Comparison of ENCODE assay signal across 20 cellular contexts in genomic region chr10:71823356-71823755, GRCh38. TPM values are rescaled to one million over a fixed set of nuclear protein-coding genes. Genes with fewer than 3 reads are reported as not detected.
DNase-seq lines count a peak whose midpoint lies in the region; ATAC-seq and TF ChIP-seq lines count a peak whose summit lies in the region.
"Had no signal": no experiment of that assay in that cellular context is flagged by ENCODE, and none has a peak within 500 bp of the region (broad histone marks: within the 10 kb centered on the region; RNA-seq: fewer than 3 reads in every experiment).

No MANE protein-coding gene starts in this region.

- no peak for ATAC-seq in IMR-90 (ENCODE audit: low read depth)
- ATAC-seq in HG03354 (IDR thresholded peaks at IDR 0.05; ENCODE audit: poor library complexity, severe bottlenecking, unreplicated experiment): no peak

- intact Hi-C loops in CD14-positive monocyte (cut with micrococcal nuclease): no loop called here
- intact Hi-C loops in IMR-90 (cut with micrococcal nuclease): no loop called here
- intact Hi-C loops in spleen (cut with DNase I; ENCODE audit: low total_unique reads): no loop called here

- peak overlapping the region in 5 of 7 donors; percentile 33 to 81 (median 69) for H3K27ac Mint-ChIP-seq in CD14-positive monocyte
- H3K27ac Mint-ChIP-seq in endothelial cell (ENCODE audit: unreplicated experiment): peak overlapping the region; percentile 59

- no peak overlapping the region for H4K5ac ChIP-seq in IMR-90 (ENCODE audit: low read depth, low read length)

- H3K9me3 ChIP-seq in IMR-90 (ENCODE audit: control insufficient read depth, insufficient read depth, low read length): no peaks in the 10 kb centered on the region
- no peaks in the 10 kb centered on the region for H3K9me3 ChIP-seq in spleen
- H3K9me3 ChIP-seq: Caco-2 had no signal

- peaks cover 3% of the 10 kb centered on the region; the same call in 1 of the 2 replicates for H3K9me1 ChIP-seq in IMR-90 (ENCODE audit: insufficient read depth, low read length)

- dilution Hi-C loops in IMR-90 (cut with HindIII; ENCODE audit: low sequenced_read_pairs, unreplicated experiment): no loop called here

- H2BK20ac ChIP-seq in IMR-90 (ENCODE audit: low read depth, low read length): no peak overlapping the region

- H4K91ac ChIP-seq in IMR-90 (ENCODE audit: insufficient read depth, low read depth, low read length): no peak overlapping the region

- TF ChIP-seq POLR2A in IMR-90 (IDR thresholded peaks at IDR 0.05; ENCODE audit: low read depth, low read length): no peak
- TF ChIP-seq POLR2A in spleen (IDR thresholded peaks at IDR 0.05): no peak

- H2BK5ac ChIP-seq in IMR-90 (ENCODE audit: low read depth, low read length, poor library complexity, severe bottlenecking): no peak overlapping the region

- BruUV-seq in IMR-90 (replicated peaks; lab: Mats Ljungman, UMichigan): no TSS peak

- no peak overlapping the region for H3K9ac ChIP-seq in IMR-90 (ENCODE audit: low read depth, low read length)

- POLR2A ChIA-PET in IMR-90 (lab: Charles Lee; ENCODE audit: unreplicated experiment): no interaction called here

- in situ Hi-C loops in IMR-90 (cut with MboI; ENCODE audit: low sequenced_read_pairs): no loop called here

- H3K27ac ChIP-seq in IMR-90 (ENCODE audit: insufficient read depth, low read length): no peak overlapping the region
- H3K27ac ChIP-seq in spleen: peak overlapping the region in 6 of 8 donors; percentile 41 to 92 (median 52)

- no peaks in the 10 kb centered on the region for H3K27me3 ChIP-seq in IMR-90 (ENCODE audit: control insufficient read depth, insufficient read depth, low read length)
- no peaks in the 10 kb centered on the region for H3K27me3 ChIP-seq in spleen (replicated peaks in 1 of 7)

- H3K4me3 Mint-ChIP-seq in CD14-positive monocyte (no peak overlapping the region), endothelial cell (ENCODE audit: unreplicated experiment) (no peak overlapping the region)

- H3K4me3 ChIP-seq in IMR-90 (ENCODE audit: insufficient read depth, low read depth, low read length) (no peak overlapping the region), spleen (peak overlapping the region in 1 of 8 donors; percentile 5)

- H3K4me1 Mint-ChIP-seq in CD14-positive monocyte: peaks cover 80% of the 10 kb centered on the region
- peaks cover 29% of the 10 kb centered on the region for H3K4me1 Mint-ChIP-seq in endothelial cell (ENCODE audit: unreplicated experiment)

- DNase-seq in CD14-positive monocyte (ENCODE audit: low spot score) (no peak), IMR-90 (no peak), endothelial cell (ENCODE audit: low spot score) (no peak), spleen (peak; percentile 76), midbrain (lab: John Stamatoyannopoulos, UW) (no peak)
- DNase-seq in activated CD4-positive, alpha-beta T cell treated with anti-CD3 and anti-CD28 coated beads, Interleukin-2, amount 50 U/mL, for 1 hour: no peak
- DNase-seq in stimulated activated CD4-positive, alpha-beta T cell treated with anti-CD3 and anti-CD28 coated beads, Interleukin-2, amount 100 ng/mL, for 48 hours: no peak
- DNase-seq: 8988T, Caco-2, DMS153, GF-D8, GOT3, NCI-H1436, NCI-H1930, NCI-H226, NCI-H524, NCI-H82, OCI-M1, SHP77 had no signal

- H3K79me1 ChIP-seq in IMR-90 (ENCODE audit: low read depth in 1 of 2, low read length in 2 of 2): peaks cover 7 to 14% of the 10 kb centered on the region in 2 experiments; a peak in 3 of 4 replicates

- H3K4me2 ChIP-seq in IMR-90 (ENCODE audit: low read depth, low read length): no peak overlapping the region

- H3K36me3 Mint-ChIP-seq in CD14-positive monocyte (peaks cover 96 to 100% of the 10 kb centered on the region in 2 donors), endothelial cell (ENCODE audit: low read depth, unreplicated experiment) (peaks cover 49% of the 10 kb centered on the region)

- no peak overlapping the region for H3K18ac ChIP-seq in IMR-90 (ENCODE audit: low read depth, low read length)

- H3K4ac ChIP-seq in IMR-90 (ENCODE audit: low read depth, low read length): no peak overlapping the region

- CTCF ChIA-PET in IMR-90 (lab: Yijun Ruan, JAX): no interaction called here

- H3K9me3 Mint-ChIP-seq in CD14-positive monocyte: no peaks in the 10 kb centered on the region
- no peaks in the 10 kb centered on the region for H3K9me3 Mint-ChIP-seq in endothelial cell (ENCODE audit: unreplicated experiment)

- WGBS in IMR-90 (ENCODE audit: extremely low coverage in 2 of 2, insufficient read length in 1 of 2), 2 experiments: 100% methylated on average over 2 of the region's 4 CpGs; no CpG with 5 or more reads in 1 of the 2 experiments
- WGBS in spleen, 5 donors: 63 to 92% (median 85%) methylated on average over 3 to 4 of the region's 4 CpGs

- no peak overlapping the region for H3K14ac ChIP-seq in IMR-90 (replicated peaks; ENCODE audit: low read depth, low read length)

- H3K27me3 Mint-ChIP-seq in CD14-positive monocyte (ENCODE audit: low read depth in 3 of 3) (peaks cover 0 to 2% (median 0%) of the 10 kb centered on the region in 3 donors), endothelial cell (ENCODE audit: unreplicated experiment) (peaks cover 1% of the 10 kb centered on the region)

- H3K4me1 ChIP-seq in IMR-90 (ENCODE audit: control insufficient read depth, insufficient read depth, low read length) (no peaks in the 10 kb centered on the region), spleen (peaks cover 0 to 75% (median 35%) of the 10 kb centered on the region in 6 donors)
- H3K4me1 ChIP-seq: Caco-2 had no signal

- H4K8ac ChIP-seq in IMR-90 (ENCODE audit: low read depth in 2 of 2, low read length in 2 of 2): no peak overlapping the region

- H3K36me3 ChIP-seq in IMR-90 (ENCODE audit: control insufficient read depth, insufficient read depth, low read length): peaks cover 69% of the 10 kb centered on the region
- H3K36me3 ChIP-seq in spleen: peaks cover 15 to 100% (median 96%) of the 10 kb centered on the region in 6 donors

- peaks cover 19% of the 10 kb centered on the region for H4K20me1 ChIP-seq in IMR-90 (ENCODE audit: insufficient read depth, low read length)

- no peak overlapping the region for H3K56ac ChIP-seq in IMR-90 (ENCODE audit: extremely low read depth, insufficient read depth, low read length)

- H2AK9ac ChIP-seq in IMR-90 (replicated peaks; ENCODE audit: low read depth, low read length, poor library complexity): peak overlapping the region; percentile 62

- H2AK5ac ChIP-seq in IMR-90 (ENCODE audit: low read depth, low read length): no peak overlapping the region

- no peak overlapping the region for H2BK15ac ChIP-seq in IMR-90 (ENCODE audit: low read depth, low read length)

- no peak for TF ChIP-seq CTCF in CD14-positive monocyte (IDR thresholded peaks at IDR 0.05)
- no peak for TF ChIP-seq CTCF in IMR-90 (conservative IDR thresholded peaks at IDR 0.05; ENCODE audit: low read depth, low read length)
- TF ChIP-seq CTCF in endothelial cell (IDR thresholded peaks at IDR 0.05; ENCODE audit: unreplicated experiment): no peak
- TF ChIP-seq CTCF in spleen (IDR thresholded peaks at IDR 0.05 in 8 of 11, conservative IDR thresholded peaks at IDR 0.05 in 3 of 11): no peak

- no peak overlapping the region for H3K23ac ChIP-seq in IMR-90 (ENCODE audit: low read depth, low read length)

- no peak overlapping the region for H2AFZ ChIP-seq in IMR-90 (replicated peaks; ENCODE audit: low read length, poor library complexity)

- no peak overlapping the region for H2BK120ac ChIP-seq in IMR-90 (ENCODE audit: low read depth, low read length)

- TF ChIP-seq RAD21 in IMR-90 (IDR thresholded peaks at IDR 0.05; ENCODE audit: low read length): no peak

TF ChIP-seq in IMR-90, 13 proteins besides CTCF, POLR2A, EP300 and RAD21 (continues in another document):
- TF ChIP-seq ELK1 (IDR thresholded peaks at IDR 0.05; ENCODE audit: borderline replicate concordance, low read depth, low read length): no peak
- no peak for TF ChIP-seq RCOR1 (IDR thresholded peaks at IDR 0.05; ENCODE audit: insufficient replicate concordance, low read length)
- TF ChIP-seq FOS (IDR thresholded peaks at IDR 0.05; ENCODE audit: low read depth, low read length): no peak
- TF ChIP-seq NFE2L2 (IDR thresholded peaks at IDR 0.05; ENCODE audit: low read depth, low read length): no peak
- no peak for TF ChIP-seq BHLHE40 (IDR thresholded peaks at IDR 0.05; ENCODE audit: low read depth, low read length)
- TF ChIP-seq MAFK (IDR thresholded peaks at IDR 0.05; ENCODE audit: low read depth, low read length): no peak
- no peak for TF ChIP-seq CEBPB (IDR thresholded peaks at IDR 0.05; ENCODE audit: low read depth, low read length)
- TF ChIP-seq CHD1 (IDR thresholded peaks at IDR 0.05; ENCODE audit: low read depth, low read length): no peak
- TF ChIP-seq MAZ (IDR thresholded peaks at IDR 0.05; ENCODE audit: borderline replicate concordance, low read depth, low read length): no peak
- TF ChIP-seq SMC3 (IDR thresholded peaks at IDR 0.05; ENCODE audit: low read depth, low read length): no peak
- no peak for TF ChIP-seq MXI1 (IDR thresholded peaks at IDR 0.05; ENCODE audit: borderline replicate concordance, low read depth, low read length)
- no peak for TF ChIP-seq RFX5 (IDR thresholded peaks at IDR 0.05; ENCODE audit: low read depth, low read length)

RNA-seq across cellular contexts. Expression of gene PSAP, which starts 27.7 kb away (rescaled TPM):
- 1,000 to 10,000 TPM; 7,346 to 8,673 TPM for polyA plus RNA-seq in CD14-positive monocyte
- 216 and 221 TPM in 2 replicates for total RNA-seq in IMR-90 (2012; rRNA removed)
- 876 TPM in 2 replicates for polyA plus RNA-seq in IMR-90 (2012; rRNA removed)
- polyA plus RNA-seq in IMR-90 (2012; cell fraction: cytosol; rRNA removed): 905 and 937 TPM in 2 replicates
- 546 and 844 TPM in 2 replicates for polyA plus RNA-seq in IMR-90 (2012; cell fraction: nucleus; rRNA removed; ENCODE audit: low replicate concordance)
- total RNA-seq in endothelial cell (ENCODE audit: unreplicated experiment): 676 TPM
- 1,000 to 10,000 TPM; 1,269 to 1,826 (median 1,507) TPM for total RNA-seq in spleen
- 100 to 1,000 TPM; 363 to 690 (median 437) TPM for polyA plus RNA-seq in spleen

RNA-seq across cellular contexts. Expression of gene VSIR, which starts 50.0 kb away (rescaled TPM):
- polyA plus RNA-seq in CD14-positive monocyte (1,000 to 10,000 TPM in 1 of 2 donors, 100 to 1,000 TPM in 1; 801 to 1,133 TPM), IMR-90 (2012; rRNA removed) (23.8 and 25.1 TPM in 2 replicates), spleen (10 to 100 TPM; 34.5 to 84.3 (median 50.4) TPM)
- total RNA-seq in IMR-90 (2012; rRNA removed) (5.0 and 5.3 TPM in 2 replicates), endothelial cell (ENCODE audit: unreplicated experiment) (86.1 TPM), spleen (100 to 1,000 TPM; 202 to 512 (median 313) TPM)
- polyA plus RNA-seq in IMR-90 (2012; cell fraction: cytosol; rRNA removed): 17.6 and 24.1 TPM in 2 replicates
- polyA plus RNA-seq in IMR-90 (2012; cell fraction: nucleus; rRNA removed; ENCODE audit: low replicate concordance): 10.6 and 25.6 TPM in 2 replicates

Comparison
In these comparisons a context has a peak if more than half of its experiments do, and no peak if none do; other contexts are left out.
1. RNA of gene VSIR, which starts 50.0 kb away (total RNA-seq): 202 to 512 TPM in spleen and 86.1 TPM in endothelial cell (single experiment); 5.0 to 5.3 TPM in IMR-90; every median in the first group is over 10 times any median in the second.